In the genomic region with DNA sequence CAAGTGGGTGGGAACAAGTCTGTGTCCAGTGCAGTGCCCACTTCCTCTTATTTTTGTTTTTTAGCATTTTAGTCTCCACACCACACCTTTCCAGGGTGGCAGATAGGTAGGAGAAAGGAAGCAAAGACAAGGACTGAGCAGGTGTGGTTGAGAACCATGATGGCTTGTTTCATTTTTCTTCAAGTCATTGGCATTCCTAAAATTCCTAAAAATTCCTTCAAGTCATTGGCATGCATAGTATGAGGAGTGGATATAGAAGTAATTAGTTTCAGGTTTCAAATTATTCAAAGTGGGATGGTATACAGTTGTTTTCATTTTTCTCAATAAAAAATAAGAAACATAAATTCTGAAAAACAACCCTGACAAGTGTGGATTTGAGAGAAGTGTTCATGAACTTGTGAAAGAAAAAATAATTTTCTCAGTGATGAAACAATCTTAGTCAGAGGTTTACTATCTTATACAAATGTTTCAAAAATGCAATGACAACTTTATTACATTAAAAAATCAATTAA, we compare ENCODE assay signal across 14 cellular contexts.
"Had no signal": no experiment of that assay in that cellular context is flagged by ENCODE, and none has a peak within 500 bp of the region (broad histone marks: within the 10 kb centered on the region; RNA-seq: fewer than 3 reads in every experiment).

No MANE protein-coding gene starts in this region.

- H3K27ac ChIP-seq: coronary artery, hepatocyte, tibial artery had no signal

- ATAC-seq: activated CD8-positive, alpha-beta T cell treated with anti-CD3 and anti-CD28 coated beads for 36 hours; activated naive CD8-positive, alpha-beta T cell treated with anti-CD3 and anti-CD28 coated beads, Interleukin-2, amount 50 U/mL, for 24 hours; T-cell had no signal

- H3K79me2 ChIP-seq: hepatocyte had no signal

- H3K4me2 ChIP-seq: hepatocyte had no signal

- H3K27me3 ChIP-seq: hepatocyte, tibial artery had no signal

- H3K9me3 ChIP-seq: tibial artery had no signal

- H3K36me3 ChIP-seq: tibial artery had no signal

- H3K4me3 ChIP-seq: coronary artery, hepatocyte, tibial artery had no signal

- DNase-seq: activated CD8-positive, alpha-beta memory T cell treated with anti-CD3 and anti-CD28 coated beads, Interleukin-2, amount 50 U/mL, for 4 hours; activated CD8-positive, alpha-beta T cell treated with anti-CD3 and anti-CD28 coated beads for 36 hours; activated naive CD4-positive, alpha-beta T cell treated with Interleukin-2 at 50 U/mL for 16 hours; activated naive CD8-positive, alpha-beta T cell treated with anti-CD3 and anti-CD28 coated beads, Interleukin-2, amount 50 U/mL, for 24 hours; effector CD8-positive, alpha-beta T cell; kidney glomerular epithelial cell; midbrain; retina; small intestine; T-cell; T1000; tibial artery had no signal

- H2AFZ ChIP-seq: hepatocyte had no signal
